ENCODE assay signal across 13 cellular contexts in the genomic region with DNA sequence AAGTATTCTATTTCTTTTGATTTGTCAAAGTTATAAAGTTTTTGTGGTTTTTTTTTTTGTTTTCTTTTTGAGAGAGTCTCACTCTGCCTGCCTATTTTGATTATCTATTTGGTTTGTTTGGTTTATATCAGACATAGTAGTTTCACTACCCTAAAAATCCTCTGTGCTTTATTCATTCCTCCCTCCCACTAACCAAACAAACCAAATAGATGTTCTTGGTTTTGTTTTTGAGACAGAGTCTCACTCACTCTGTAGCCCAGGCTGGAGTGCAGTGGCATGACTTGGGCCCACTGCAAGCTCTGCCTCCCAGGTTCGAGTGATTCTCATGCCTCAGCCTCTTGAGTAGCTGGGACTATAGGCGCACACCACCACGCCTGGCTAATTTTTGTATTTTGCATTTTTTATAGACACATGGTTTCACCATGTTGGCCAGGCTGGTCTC.
DNase-seq lines count a peak whose midpoint lies in the region; ATAC-seq, FAIRE-seq and TF ChIP-seq lines count a peak whose summit lies in the region.
"Had no signal": no experiment of that assay in that cellular context is flagged by ENCODE, and none has a peak within 500 bp of the region (broad histone marks: within the 10 kb centered on the region; RNA-seq: fewer than 3 reads in every experiment).

No MANE protein-coding gene starts in this region.

- peak; percentile 89 for DNase-seq in GM12865 (ENCODE audit: low read depth)
- DNase-seq in NCI-H1694 (lab: John Stamatoyannopoulos, UW): no peak
- DNase-seq in amygdala (lab: John Stamatoyannopoulos, UW): no peak
- no peak for DNase-seq in urothelium cell line (ENCODE audit: low spot score)
- DNase-seq: activated CD4-positive, alpha-beta T cell treated with anti-CD3 and anti-CD28 coated beads, Interleukin-2, amount 10 ng/mL, durations not matched to agents 7 days and 5 days; NCI-H1417 treated with DMSO at 0.1 percent for 48 hours; NK-92 treated with Interleukin-12 subunit alpha and Interleukin-12 subunit beta, amount 100 ng/mL, for 24 hours; right lobe of liver; transverse colon had no signal

- peak; percentile 34; the same call in 1 of the 2 replicates for TF ChIP-seq POLR2A in Raji (IDR thresholded peaks at IDR 0.05; ENCODE audit: insufficient read depth, low read depth, low read length)

- no peak overlapping the region for H3K4me3 ChIP-seq in GM12865 (ENCODE audit: low read depth, low read length)
- H3K4me3 ChIP-seq: right lobe of liver, transverse colon had no signal

- FAIRE-seq in urothelium cell line (lab: Jason Lieb, UNC): no peak

- no peak for TF ChIP-seq CTCF in GM12865 (IDR thresholded peaks at IDR 0.05; ENCODE audit: insufficient read depth, low read depth, low read length, missing control alignments)

- ATAC-seq in GM19372 (IDR thresholded peaks at IDR 0.05; ENCODE audit: low read depth, unreplicated experiment) (peak; percentile 71), HG03060 (IDR thresholded peaks at IDR 0.05; ENCODE audit: low read depth, unreplicated experiment) (peak; percentile 82), HG02970 (IDR thresholded peaks at IDR 0.05; ENCODE audit: low FRiP score, unreplicated experiment) (no peak)
- ATAC-seq: right lobe of liver had no signal
